In genomic region chr2:215718890-215719289, GRCh38 we compare ENCODE assay signal across 19 cellular contexts.
DNase-seq lines count a peak whose midpoint lies in the region; ATAC-seq and TF ChIP-seq lines count a peak whose summit lies in the region.
"Had no signal": no experiment of that assay in that cellular context is flagged by ENCODE, and none has a peak within 500 bp of the region (broad histone marks: within the 10 kb centered on the region; RNA-seq: fewer than 3 reads in every experiment).

No MANE protein-coding gene starts in this region.

- H4K12ac ChIP-seq in trophoblast cell (ENCODE audit: low read depth, low read length) = no peak overlapping the region

- intact Hi-C loops in lower lobe of right lung (cut with DNase I) = no loop called here

- H3K27ac ChIP-seq in GM23248 = peak overlapping the region; percentile 80
- H3K27ac ChIP-seq in lower lobe of right lung = peak overlapping the region; percentile 15
- H3K27ac ChIP-seq in trophoblast cell (ENCODE audit: low read depth, low read length) = no peak overlapping the region

- H2BK12ac ChIP-seq in trophoblast cell (ENCODE audit: low read length) = peak overlapping the region; percentile 23

- no peak overlapping the region for H4K91ac ChIP-seq in trophoblast cell (ENCODE audit: low read depth, low read length)

- no peaks in the 10 kb centered on the region for H3K9me3 ChIP-seq in GM23248 (ENCODE audit: low read depth)
- H3K9me3 ChIP-seq in lower lobe of right lung = no peaks in the 10 kb centered on the region
- H3K9me3 ChIP-seq in trophoblast cell (ENCODE audit: insufficient read depth, low read depth, low read length) = no peaks in the 10 kb centered on the region
- H3K9me3 ChIP-seq: BE2C had no signal

- in situ Hi-C loops in GM23248 (cut with MboI) = no loop called here

- no peak overlapping the region for H2BK5ac ChIP-seq in trophoblast cell (ENCODE audit: low read depth, low read length, poor library complexity)

- peaks cover 47% of the 10 kb centered on the region for H3K4me1 ChIP-seq in GM23248 (ENCODE audit: insufficient read depth)
- peaks cover 20% of the 10 kb centered on the region for H3K4me1 ChIP-seq in lower lobe of right lung
- peaks cover 3 to 4% of the 10 kb centered on the region in 2 experiments for H3K4me1 ChIP-seq in trophoblast cell (ENCODE audit: control insufficient read depth in 1 of 2, insufficient read depth in 2 of 2, low read length in 2 of 2)
- H3K4me1 ChIP-seq: BE2C had no signal

- no peak overlapping the region for H2AK5ac ChIP-seq in trophoblast cell (ENCODE audit: low read length)

- ATAC-seq in lower lobe of right lung = no peak
- no peak for ATAC-seq in GM21825 (IDR thresholded peaks at IDR 0.05; ENCODE audit: unreplicated experiment)
- no peak for ATAC-seq in HG02970 (IDR thresholded peaks at IDR 0.05; ENCODE audit: low FRiP score, unreplicated experiment)
- ATAC-seq: K562 had no signal

- no peak overlapping the region for H3K14ac ChIP-seq in trophoblast cell (ENCODE audit: low read length)

- DNase-seq in GM23248 (no peak), dermis blood vessel endothelial cell (peak; percentile 83), lower lobe of right lung (no peak), trophoblast cell (no peak), NCI-H2081 (lab: John Stamatoyannopoulos, UW) (no peak)
- DNase-seq: BE2C; CD4-positive, alpha-beta memory T cell; DMS153; GF-D8; NCI-H1105 treated with DMSO at 0.1 percent for 48 hours; NCI-H1694; NCI-H2107; NCI-H2227 treated with DMSO at 0.1 percent for 48 hours; NCI-H510A treated with DMSO at 0.1 percent for 48 hours; NCI-H774; Right ventricle myocardium superior had no signal

- H3K79me2 ChIP-seq in GM23248 (ENCODE audit: insufficient read depth) = no peaks in the 10 kb centered on the region
- H3K79me2 ChIP-seq in trophoblast cell (ENCODE audit: control insufficient read depth, insufficient read depth, low read length, poor library complexity) = no peaks in the 10 kb centered on the region

- peaks cover 6% of the 10 kb centered on the region; the same call in 1 of the 2 replicates for H3K9me2 ChIP-seq in GM23248 (ENCODE audit: insufficient read depth)

- no peaks in the 10 kb centered on the region for H4K20me1 ChIP-seq in GM23248 (ENCODE audit: insufficient read depth)

- peaks cover 11% of the 10 kb centered on the region for H3K79me1 ChIP-seq in trophoblast cell (ENCODE audit: low read length)

- H3K9ac ChIP-seq in GM23248 = peak overlapping the region; percentile 61
- H3K9ac ChIP-seq in trophoblast cell (ENCODE audit: low read length) = no peak overlapping the region

- no peak overlapping the region for H3K18ac ChIP-seq in trophoblast cell (ENCODE audit: low read length)

- no peak overlapping the region for H3K4me2 ChIP-seq in GM23248 (ENCODE audit: unreplicated experiment)
- no peak overlapping the region for H3K4me2 ChIP-seq in trophoblast cell (ENCODE audit: low read length)

- no peak for TF ChIP-seq CTCF in lower lobe of right lung (IDR thresholded peaks at IDR 0.05)

- no peak overlapping the region for H2BK120ac ChIP-seq in trophoblast cell (ENCODE audit: insufficient read depth, low read length, poor library complexity)

- no peak overlapping the region for H3K23ac ChIP-seq in trophoblast cell (ENCODE audit: low read length)

- H3K36me3 ChIP-seq in GM23248 (ENCODE audit: low read depth) (no peaks in the 10 kb centered on the region), lower lobe of right lung (no peaks in the 10 kb centered on the region), trophoblast cell (ENCODE audit: control insufficient read depth in 1 of 2, insufficient read depth in 2 of 2, low read length in 2 of 2) (no peaks in the 10 kb centered on the region)
- H3K36me3 ChIP-seq: BE2C had no signal

- peaks cover 49% of the 10 kb centered on the region for H3F3A ChIP-seq in GM23248 (ENCODE audit: insufficient read depth)

- no peak overlapping the region for H4K8ac ChIP-seq in trophoblast cell (ENCODE audit: low read depth, low read length)

- H3K27me3 ChIP-seq in GM23248 (replicated peaks; ENCODE audit: insufficient read depth) (no peaks in the 10 kb centered on the region), lower lobe of right lung (ENCODE audit: low read depth) (no peaks in the 10 kb centered on the region), trophoblast cell (ENCODE audit: insufficient read depth, low read length) (no peaks in the 10 kb centered on the region)
- H3K27me3 ChIP-seq: BE2C had no signal

- no peak overlapping the region for H2AFZ ChIP-seq in GM23248
- no peak overlapping the region for H2AFZ ChIP-seq in trophoblast cell (ENCODE audit: insufficient read depth, low read length, poor library complexity)

- no peak overlapping the region for H3K4ac ChIP-seq in trophoblast cell (ENCODE audit: low read depth, low read length)

- WGBS in GM23248 (ENCODE audit: low coverage in 1 of 2, low lambda C conversion rate in 2 of 2, missing lambda C conversion rate in 2 of 2), 2 experiments = 71 to 74% methylated on average over 3 of the region's 3 CpGs
- no CpG with 5 or more reads among the region's 3 CpGs for WGBS in trophoblast cell (ENCODE audit: extremely low coverage, insufficient coverage, insufficient read length)

- H3K4me3 ChIP-seq in GM23248 (peak overlapping the region; percentile 24; the same call in 1 of the 2 replicates), lower lobe of right lung (no peak overlapping the region), trophoblast cell (ENCODE audit: low read depth, low read length) (no peak overlapping the region)
- H3K4me3 ChIP-seq: K562 had no signal
